In genomic region chr5:87340716-87341115, GRCh38 we compare ENCODE assay signal across 8 cellular contexts.
DNase-seq lines count a peak whose midpoint lies in the region; ATAC-seq and TF ChIP-seq lines count a peak whose summit lies in the region.

No MANE protein-coding gene starts in this region.

- no peaks in the 10 kb centered on the region for H3K27me3 Mint-ChIP-seq in activated T-cell treated with anti-CD3 and anti-CD28 coated beads, Interleukin-2, amount 50 U/mL, for 72 hours (ENCODE audit: low read depth)
- no peaks in the 10 kb centered on the region for H3K27me3 Mint-ChIP-seq in T-helper 2 cell treated with Interferon-gamma antibody and Interleukin-4, amounts not matched to agents 5 μg/mL and 100 μg/mL, for 36 hours (ENCODE audit: low read depth)
- no peaks in the 10 kb centered on the region for H3K27me3 Mint-ChIP-seq in stimulated activated naive CD8-positive, alpha-beta T cell treated with anti-CD3 and anti-CD28 coated beads, Interleukin-15, amount 100 ng/mL, for 72 hours

- H3K4me3 ChIP-seq in lower leg skin (ENCODE audit: low read depth, poor library complexity, severe bottlenecking), result no peak overlapping the region

- peak overlapping the region; percentile 50 to 81 for H3K4me3 Mint-ChIP-seq in activated T-cell treated with anti-CD3 and anti-CD28 coated beads, Interleukin-2, amount 50 U/mL, for 72 hours
- peak overlapping the region; percentile 82 for H3K4me3 Mint-ChIP-seq in T-helper 2 cell treated with Interferon-gamma antibody and Interleukin-4, amounts not matched to agents 5 μg/mL and 100 μg/mL, for 36 hours
- H3K4me3 Mint-ChIP-seq in stimulated activated naive CD8-positive, alpha-beta T cell treated with anti-CD3 and anti-CD28 coated beads, Interleukin-15, amount 100 ng/mL, for 72 hours, result peak overlapping the region; percentile 68 to 78

- intact Hi-C loops in lower leg skin (cut with DNase I; ENCODE audit: low total_unique reads), result no loop called here

- no peak for TF ChIP-seq POLR2A in lower leg skin (IDR thresholded peaks at IDR 0.05)

- peak in 1 of 2 donors; percentile 10 for DNase-seq in activated T-cell treated with anti-CD3 and anti-CD28 coated beads, Interleukin-2, amount 50 U/mL, for 72 hours
- no peak for DNase-seq in activated T-cell treated with anti-CD3 and anti-CD28 coated beads, Interleukin-2, amount 50 U/mL, for 1 hour
- peak; percentile 14 for DNase-seq in T-helper 2 cell treated with Interferon-gamma antibody and Interleukin-4, amounts not matched to agents 5 μg/mL and 100 μg/mL, for 36 hours (ENCODE audit: low spot score)
- DNase-seq in stimulated activated naive CD8-positive, alpha-beta T cell treated with anti-CD3 and anti-CD28 coated beads, Interleukin-15, amount 100 ng/mL, for 72 hours, result no peak
- no peak for DNase-seq in lower leg skin (ENCODE audit: low spot score in 2 of 2)
- no peak for DNase-seq in stimulated activated CD4-positive, alpha-beta T cell treated with anti-CD3 and anti-CD28 coated beads, Interleukin-15, amount 100 ng/mL, for 24 hours
- no peak for DNase-seq in effector CD4-positive, alpha-beta T cell

- WGBS in lower leg skin, 2 donors, result 69 to 71% methylated on average over 2 of the region's 2 CpGs

- peaks cover 0 to 1% of the 10 kb centered on the region in 2 donors for H3K9me3 Mint-ChIP-seq in activated T-cell treated with anti-CD3 and anti-CD28 coated beads, Interleukin-2, amount 50 U/mL, for 72 hours
- peaks cover 13% of the 10 kb centered on the region for H3K9me3 Mint-ChIP-seq in T-helper 2 cell treated with Interferon-gamma antibody and Interleukin-4, amounts not matched to agents 5 μg/mL and 100 μg/mL, for 36 hours
- peaks cover 5 to 7% of the 10 kb centered on the region in 2 donors for H3K9me3 Mint-ChIP-seq in stimulated activated naive CD8-positive, alpha-beta T cell treated with anti-CD3 and anti-CD28 coated beads, Interleukin-15, amount 100 ng/mL, for 72 hours

- H3K36me3 Mint-ChIP-seq in activated T-cell treated with anti-CD3 and anti-CD28 coated beads, Interleukin-2, amount 50 U/mL, for 72 hours (ENCODE audit: insufficient read depth in 2 of 2), result peaks cover 11 to 21% of the 10 kb centered on the region in 2 donors
- peaks cover 60% of the 10 kb centered on the region for H3K36me3 Mint-ChIP-seq in T-helper 2 cell treated with Interferon-gamma antibody and Interleukin-4, amounts not matched to agents 5 μg/mL and 100 μg/mL, for 36 hours (ENCODE audit: low read depth)

- ATAC-seq in activated T-cell treated with anti-CD3 and anti-CD28 coated beads, Interleukin-2, amount 50 U/mL, for 72 hours (replicated peaks in 1 of 2), result peak; percentile 96 to 98
- peak; percentile 99 for ATAC-seq in HG03039 (IDR thresholded peaks at IDR 0.05; ENCODE audit: unreplicated experiment)
- ATAC-seq in stimulated activated naive CD8-positive, alpha-beta T cell treated with anti-CD3 and anti-CD28 coated beads, Interleukin-15, amount 100 ng/mL, for 72 hours, result peak; percentile 100

- H3K4me1 Mint-ChIP-seq in activated T-cell treated with anti-CD3 and anti-CD28 coated beads, Interleukin-2, amount 50 U/mL, for 72 hours (ENCODE audit: low read depth), result peaks cover 14% of the 10 kb centered on the region
- H3K4me1 Mint-ChIP-seq in T-helper 2 cell treated with Interferon-gamma antibody and Interleukin-4, amounts not matched to agents 5 μg/mL and 100 μg/mL, for 36 hours (ENCODE audit: low read depth), result peaks cover 29% of the 10 kb centered on the region
- peaks cover 17% of the 10 kb centered on the region for H3K4me1 Mint-ChIP-seq in stimulated activated naive CD8-positive, alpha-beta T cell treated with anti-CD3 and anti-CD28 coated beads, Interleukin-15, amount 100 ng/mL, for 72 hours

- TF ChIP-seq CTCF in lower leg skin (IDR thresholded peaks at IDR 0.05), result no peak

- H3K27ac Mint-ChIP-seq in activated T-cell treated with anti-CD3 and anti-CD28 coated beads, Interleukin-2, amount 50 U/mL, for 72 hours, result peak overlapping the region; percentile 91
- H3K27ac Mint-ChIP-seq in T-helper 2 cell treated with Interferon-gamma antibody and Interleukin-4, amounts not matched to agents 5 μg/mL and 100 μg/mL, for 36 hours, result peak overlapping the region; percentile 91
- peak overlapping the region; percentile 84 to 91 for H3K27ac Mint-ChIP-seq in stimulated activated naive CD8-positive, alpha-beta T cell treated with anti-CD3 and anti-CD28 coated beads, Interleukin-15, amount 100 ng/mL, for 72 hours
